ENCODE assay signal across 10 cellular contexts in genomic region chr12:53223006-53223305, GRCh38. TPM values are rescaled to one million over a fixed set of nuclear protein-coding genes. Genes with fewer than 3 reads are reported as not detected.
DNase-seq lines count a peak whose midpoint lies in the region; ATAC-seq, FAIRE-seq and TF ChIP-seq lines count a peak whose summit lies in the region.
"Had no signal": no experiment of that assay in that cellular context is flagged by ENCODE, and none has a peak within 500 bp of the region (broad histone marks: within the 10 kb centered on the region; RNA-seq: fewer than 3 reads in every experiment).

No MANE protein-coding gene starts in this region.

- H3K4me1 ChIP-seq in astrocyte (ENCODE audit: insufficient read depth, low read length) (peaks cover 48% of the 10 kb centered on the region), mesenchymal stem cell (ENCODE audit: control insufficient read depth, insufficient read depth, low read depth, low read length) (peaks cover 33% of the 10 kb centered on the region), tibial artery (peaks cover 13 to 76% (median 57%) of the 10 kb centered on the region in 4 donors)

- peak overlapping the region; percentile 89 for H2BK15ac ChIP-seq in mesenchymal stem cell (ENCODE audit: low read depth, poor library complexity, severe bottlenecking)

- peak overlapping the region; percentile 98 for H4K8ac ChIP-seq in mesenchymal stem cell (ENCODE audit: low read length)

- intact Hi-C loops in tibial artery (cut with DNase I; ENCODE audit: low total_unique reads), result no loop called here

- no peak overlapping the region for H2BK5ac ChIP-seq in mesenchymal stem cell (ENCODE audit: low read depth, low read length, poor library complexity, severe bottlenecking)

- POLR2A ChIA-PET in activated CD4-positive, alpha-beta T cell treated with anti-CD3 and anti-CD28 coated beads, Interleukin-2, amount 10 ng/mL, durations not matched to agents 7 days and 5 days (lab: Charles Lee), result no interaction called here

- WGBS in mesenchymal stem cell, result 34% methylated on average over 4 of the region's 4 CpGs

- peaks cover 27% of the 10 kb centered on the region for H3K36me3 Mint-ChIP-seq in activated CD4-positive, alpha-beta T cell treated with anti-CD3 and anti-CD28 coated beads, Interleukin-2, amount 10 ng/mL, durations not matched to agents 7 days and 5 days (ENCODE audit: low read depth)
- H3K36me3 Mint-ChIP-seq in astrocyte (ENCODE audit: low read depth, unreplicated experiment), result peaks cover 7% of the 10 kb centered on the region

- H2BK120ac ChIP-seq in mesenchymal stem cell (ENCODE audit: low read depth, low read length), result peak overlapping the region; percentile 78

- peaks cover 63% of the 10 kb centered on the region for H3K4me1 Mint-ChIP-seq in activated CD4-positive, alpha-beta T cell treated with anti-CD3 and anti-CD28 coated beads, Interleukin-2, amount 10 ng/mL, durations not matched to agents 7 days and 5 days
- peaks cover 43% of the 10 kb centered on the region for H3K4me1 Mint-ChIP-seq in astrocyte (ENCODE audit: low read depth, unreplicated experiment)

- H3K18ac ChIP-seq in mesenchymal stem cell (ENCODE audit: low read depth in 1 of 2, low read length in 2 of 2), result peak overlapping the region; percentile 86 to 92

- peak overlapping the region; percentile 100 for H3K4me2 ChIP-seq in astrocyte (ENCODE audit: low read length)
- H3K4me2 ChIP-seq in mesenchymal stem cell (ENCODE audit: low read length, poor library complexity, severe bottlenecking), result peak overlapping the region; percentile 5

- H3K4me3 ChIP-seq in astrocyte (ENCODE audit: insufficient read depth, low read depth, low read length) (no peak overlapping the region), mesenchymal stem cell (ENCODE audit: insufficient read depth in 1 of 2, low read depth in 1 of 2, low read length in 2 of 2) (no peak overlapping the region), tibial artery (peak overlapping the region in 1 of 2 donors; percentile 8)

- H3K27me3 Mint-ChIP-seq in activated CD4-positive, alpha-beta T cell treated with anti-CD3 and anti-CD28 coated beads, Interleukin-2, amount 10 ng/mL, durations not matched to agents 7 days and 5 days, result no peaks in the 10 kb centered on the region
- H3K27me3 Mint-ChIP-seq in astrocyte (ENCODE audit: low read depth, unreplicated experiment), result no peaks in the 10 kb centered on the region

- H3K27ac ChIP-seq in astrocyte (ENCODE audit: low read depth, low read length), result no peak overlapping the region
- H3K27ac ChIP-seq in mesenchymal stem cell (ENCODE audit: low read length, poor library complexity, severe bottlenecking), result peak overlapping the region; percentile 17
- peak overlapping the region; percentile 98 to 99 for H3K27ac ChIP-seq in tibial artery

- no peaks in the 10 kb centered on the region for H3K27me3 ChIP-seq in astrocyte (ENCODE audit: insufficient read depth, low read length)
- no peaks in the 10 kb centered on the region for H3K27me3 ChIP-seq in mesenchymal stem cell (ENCODE audit: control insufficient read depth in 1 of 2, insufficient read depth in 1 of 2, low read length in 2 of 2)
- H3K27me3 ChIP-seq in tibial artery, result no peaks in the 10 kb centered on the region

- ATAC-seq in GM18868 (IDR thresholded peaks at IDR 0.05; ENCODE audit: unreplicated experiment), result no peak

- FAIRE-seq in astrocyte (lab: Jason Lieb, UNC), result no peak

- no peak for DNase-seq in activated CD4-positive, alpha-beta T cell treated with anti-CD3 and anti-CD28 coated beads, Interleukin-2, amount 10 ng/mL, durations not matched to agents 7 days and 5 days
- no peak for DNase-seq in activated CD4-positive, alpha-beta T cell treated with anti-CD3 and anti-CD28 coated beads for 1 hour
- DNase-seq in astrocyte (ENCODE audit: low read depth) (no peak), mesenchymal stem cell (no peak), tibial artery (peak in 1 of 2 donors; percentile 56), SHP77 treated with DMSO at 0.1 percent for 48 hours (lab: John Stamatoyannopoulos, UW) (no peak), GOT3 (lab: John Stamatoyannopoulos, UW) (no peak)
- DNase-seq: MM.1S, RPMI8226 had no signal

- H3K9me3 ChIP-seq in astrocyte (ENCODE audit: insufficient read depth, low read depth, low read length), result no peaks in the 10 kb centered on the region
- H3K9me3 ChIP-seq in mesenchymal stem cell (ENCODE audit: control insufficient read depth, low read length), result no peaks in the 10 kb centered on the region
- no peaks in the 10 kb centered on the region for H3K9me3 ChIP-seq in tibial artery

- peaks cover 10% of the 10 kb centered on the region for H4K20me1 ChIP-seq in astrocyte (ENCODE audit: insufficient read depth, low read length)

- H3K4ac ChIP-seq in mesenchymal stem cell (ENCODE audit: low read depth in 1 of 2, low read length in 2 of 2), result peak overlapping the region; percentile 82 to 87

- H3K79me2 ChIP-seq in astrocyte (ENCODE audit: insufficient read depth, low read length), result peaks cover 14% of the 10 kb centered on the region

- H3K23ac ChIP-seq in mesenchymal stem cell (ENCODE audit: low read length in 2 of 2), result no peak overlapping the region

- H3K14ac ChIP-seq in mesenchymal stem cell (ENCODE audit: low read length in 2 of 2), result peak overlapping the region in 1 of 2 experiments; percentile 21

- H3K9ac ChIP-seq in astrocyte (ENCODE audit: low read length), result peak overlapping the region; percentile 40
- peak overlapping the region; percentile 44 for H3K9ac ChIP-seq in mesenchymal stem cell (ENCODE audit: low read length)

- H3K27ac Mint-ChIP-seq in activated CD4-positive, alpha-beta T cell treated with anti-CD3 and anti-CD28 coated beads, Interleukin-2, amount 10 ng/mL, durations not matched to agents 7 days and 5 days, result peak overlapping the region; percentile 91
- H3K27ac Mint-ChIP-seq in astrocyte (ENCODE audit: unreplicated experiment), result peak overlapping the region; percentile 81

- no peaks in the 10 kb centered on the region for H3K79me1 ChIP-seq in mesenchymal stem cell (replicated peaks; ENCODE audit: low read length, poor library complexity, severe bottlenecking)

- H3K36me3 ChIP-seq in astrocyte (ENCODE audit: insufficient read depth, low read length), result no peaks in the 10 kb centered on the region
- H3K36me3 ChIP-seq in mesenchymal stem cell (ENCODE audit: control insufficient read depth in 1 of 2, insufficient read depth in 2 of 2, low read depth in 1 of 2, low read length in 2 of 2), result peaks cover 9 to 13% of the 10 kb centered on the region in 2 experiments
- H3K36me3 ChIP-seq in tibial artery, result peaks cover 0 to 27% (median 11%) of the 10 kb centered on the region in 3 donors

- H2AK5ac ChIP-seq in mesenchymal stem cell (ENCODE audit: low read length, severe bottlenecking), result peak overlapping the region; percentile 86

- CTCF ChIA-PET in activated CD4-positive, alpha-beta T cell treated with anti-CD3 and anti-CD28 coated beads, Interleukin-2, amount 10 ng/mL, durations not matched to agents 7 days and 5 days (lab: Charles Lee), result interaction anchor here (0.9 to 12.6 kb wide), 4 partner anchors 10 to 45 kb away, joined by 3 to 117 read pairs (median 4); partner anchors contain the start of gene ESPL1

- peak overlapping the region; percentile 74 for H3K4me3 Mint-ChIP-seq in activated CD4-positive, alpha-beta T cell treated with anti-CD3 and anti-CD28 coated beads, Interleukin-2, amount 10 ng/mL, durations not matched to agents 7 days and 5 days
- no peak overlapping the region for H3K4me3 Mint-ChIP-seq in astrocyte (ENCODE audit: unreplicated experiment)

- H2BK12ac ChIP-seq in mesenchymal stem cell (ENCODE audit: low read length in 2 of 2), result peak overlapping the region; percentile 96 to 97

- no peaks in the 10 kb centered on the region for H3K9me3 Mint-ChIP-seq in activated CD4-positive, alpha-beta T cell treated with anti-CD3 and anti-CD28 coated beads, Interleukin-2, amount 10 ng/mL, durations not matched to agents 7 days and 5 days
- H3K9me3 Mint-ChIP-seq in astrocyte (ENCODE audit: unreplicated experiment), result no peaks in the 10 kb centered on the region

- no peak overlapping the region for H2AFZ ChIP-seq in astrocyte (ENCODE audit: low read depth, low read length)
- H2AFZ ChIP-seq in mesenchymal stem cell (ENCODE audit: low read depth, low read length), result peak overlapping the region; percentile 32

- H4K91ac ChIP-seq in mesenchymal stem cell (ENCODE audit: low read length), result peak overlapping the region; percentile 95

- TF ChIP-seq CTCF in astrocyte (IDR thresholded peaks at IDR 0.05; ENCODE audit: insufficient read depth, low read depth, low read length) (no peak), tibial artery (IDR thresholded peaks at IDR 0.05) (no peak)

RNA-seq across cellular contexts. Expression of gene RARG, which starts 9.1 kb away (rescaled TPM):
- 10 to 100 TPM; 58.3 to 59.7 TPM for total RNA-seq in activated CD4-positive, alpha-beta T cell treated with anti-CD3 and anti-CD28 coated beads, Interleukin-2, amount 10 ng/mL, durations not matched to agents 7 days and 5 days
- total RNA-seq in astrocyte, result 10.1 and 11.7 TPM in 2 replicates
- 20.0 TPM for polyA plus RNA-seq in mesenchymal stem cell (2013, experiment 1 of 2)
- 20.3 TPM for polyA plus RNA-seq in mesenchymal stem cell (2013, experiment 2 of 2)

RNA-seq across cellular contexts. Expression of gene ITGB7, which starts 15.9 kb away (rescaled TPM):
- total RNA-seq in activated CD4-positive, alpha-beta T cell treated with anti-CD3 and anti-CD28 coated beads, Interleukin-2, amount 10 ng/mL, durations not matched to agents 7 days and 5 days, result 100 to 1,000 TPM; 621 to 702 TPM
- total RNA-seq in astrocyte, result 0.79 and 1.3 TPM in 2 replicates
- 0.19 TPM for polyA plus RNA-seq in mesenchymal stem cell (2013, experiment 1 of 2)
- 0.10 TPM for polyA plus RNA-seq in mesenchymal stem cell (2013, experiment 2 of 2)

RNA-seq across cellular contexts. Expression of gene CSAD, which starts 42.2 kb away (rescaled TPM):
- 10 to 100 TPM; 33.3 to 34.7 TPM for total RNA-seq in activated CD4-positive, alpha-beta T cell treated with anti-CD3 and anti-CD28 coated beads, Interleukin-2, amount 10 ng/mL, durations not matched to agents 7 days and 5 days
- 16.7 and 19.4 TPM in 2 replicates for total RNA-seq in astrocyte
- 9.3 TPM for polyA plus RNA-seq in mesenchymal stem cell (2013, experiment 1 of 2)
- 8.4 TPM for polyA plus RNA-seq in mesenchymal stem cell (2013, experiment 2 of 2)

RNA-seq across cellular contexts. Expression of gene ZNF740, which starts 42.4 kb away (rescaled TPM):
- total RNA-seq in activated CD4-positive, alpha-beta T cell treated with anti-CD3 and anti-CD28 coated beads, Interleukin-2, amount 10 ng/mL, durations not matched to agents 7 days and 5 days, result 10 to 100 TPM; 38.9 to 44.1 TPM
- 31.0 and 32.7 TPM in 2 replicates for total RNA-seq in astrocyte
- 8.0 TPM for polyA plus RNA-seq in mesenchymal stem cell (2013, experiment 1 of 2)
- 7.8 TPM for polyA plus RNA-seq in mesenchymal stem cell (2013, experiment 2 of 2)

RNA-seq across cellular contexts. Expression of gene ESPL1, which starts 45.1 kb away (rescaled TPM):
- 100 to 1,000 TPM; 107 to 125 TPM for total RNA-seq in activated CD4-positive, alpha-beta T cell treated with anti-CD3 and anti-CD28 coated beads, Interleukin-2, amount 10 ng/mL, durations not matched to agents 7 days and 5 days
- 1.2 and 2.0 TPM in 2 replicates for total RNA-seq in astrocyte
- polyA plus RNA-seq in mesenchymal stem cell (2013, experiment 1 of 2), result 1.2 TPM
- 1.2 TPM for polyA plus RNA-seq in mesenchymal stem cell (2013, experiment 2 of 2)

Comparison
In these comparisons a context has a peak if more than half of its experiments do, and no peak if none do; other contexts are left out.
1. RNA of gene ITGB7, which starts 15.9 kb away (total RNA-seq): 621 to 702 TPM in activated CD4-positive, alpha-beta T cell treated with anti-CD3 and anti-CD28 coated beads, Interleukin-2, amount 10 ng/mL, durations not matched to agents 7 days and 5 days; 0.79 to 1.3 TPM in astrocyte; every median in the first group is over 100 times any median in the second.